8 cellular contexts compared by ENCODE assay signal in the genomic region with DNA sequence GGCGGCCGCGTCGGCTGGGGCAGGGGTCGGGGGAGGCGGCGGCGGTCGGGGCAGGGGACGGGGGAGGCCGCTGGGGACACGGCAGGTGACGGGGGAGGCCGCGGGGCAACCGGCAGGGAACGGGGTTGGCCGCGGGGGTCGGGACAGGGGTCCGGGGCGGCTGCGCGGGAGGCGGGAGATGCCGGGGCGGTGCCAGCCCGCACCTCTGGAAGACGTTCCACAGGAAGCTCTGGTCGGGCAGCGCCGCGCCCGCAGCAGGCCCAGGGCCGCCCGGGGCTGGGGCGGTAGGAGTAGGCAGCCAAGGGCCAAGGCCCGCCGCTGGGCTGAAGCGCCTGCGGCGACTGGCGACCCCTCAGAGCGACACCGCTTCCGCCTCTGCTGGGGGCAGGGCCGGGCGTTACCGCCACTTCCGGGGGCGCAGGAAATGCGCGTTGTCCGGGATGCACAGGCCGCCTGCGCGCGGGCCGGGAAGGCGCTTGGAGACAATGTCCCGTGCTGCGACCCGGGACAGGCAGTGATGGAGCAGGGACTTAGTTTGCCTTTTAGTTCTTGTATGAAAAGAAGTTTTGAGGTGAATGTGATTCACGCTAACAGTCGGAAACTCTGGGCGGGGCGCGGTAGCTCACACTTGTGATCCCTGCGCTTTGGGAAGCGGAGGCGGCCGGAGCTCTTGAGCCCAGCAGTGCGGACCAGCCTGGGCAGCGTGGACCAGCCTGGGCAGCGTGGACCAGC.
A peak's percentile ranks its signal among the peaks of the same experiment; 100 is the strongest.
DNase-seq lines count a peak whose midpoint lies in the region; ATAC-seq and TF ChIP-seq lines count a peak whose summit lies in the region.

No MANE protein-coding gene starts in this region.

- POLR2A ChIA-PET in CD4-positive, alpha-beta memory T cell (lab: Charles Lee; ENCODE audit: partially characterized antibody), result interaction anchor here (0.7 to 2.1 kb wide), 13 partner anchors 11 to 321 kb away, joined by 3 to 16 read pairs (median 4); partner anchors contain the start of genes LPCAT1 and NDUFS6

- CTCF ChIA-PET in CD4-positive, alpha-beta memory T cell (lab: Charles Lee; ENCODE audit: partially characterized antibody), result interaction anchor here (0.7 to 2.0 kb wide), 3 partner anchors 10 to 276 kb away, joined by 3 to 8 read pairs (median 4); no protein-coding TSS in a partner anchor

- H3K4me1 ChIP-seq in CD4-positive, alpha-beta memory T cell (ENCODE audit: insufficient read depth, low read length), result peaks cover 8% of the 10 kb centered on the region
- H3K4me1 ChIP-seq in NT2/D1 (ENCODE audit: insufficient read depth, insufficient read length), result no peaks in the 10 kb centered on the region
- H3K4me1 ChIP-seq in esophagus squamous epithelium, result peaks cover 0 to 23% (median 0%) of the 10 kb centered on the region in 3 donors
- H3K4me1 ChIP-seq in muscle layer of duodenum (ENCODE audit: control insufficient read depth in 1 of 2, insufficient read depth in 2 of 2, low read length in 2 of 2), result peaks cover 0 to 4% of the 10 kb centered on the region in 2 donors

- no peaks in the 10 kb centered on the region for H3K27me3 ChIP-seq in CD4-positive, alpha-beta memory T cell (ENCODE audit: insufficient read depth, low read length)
- H3K27me3 ChIP-seq in NT2/D1 (ENCODE audit: insufficient read depth, insufficient read length) (no peaks in the 10 kb centered on the region), esophagus squamous epithelium (no peaks in the 10 kb centered on the region), muscle layer of duodenum (ENCODE audit: low read depth, low read length) (no peaks in the 10 kb centered on the region)

- H3K9me3 ChIP-seq in CD4-positive, alpha-beta memory T cell (ENCODE audit: control insufficient read depth in 1 of 2, low read length in 2 of 2), result no peaks in the 10 kb centered on the region
- H3K9me3 ChIP-seq in NT2/D1 (ENCODE audit: insufficient read depth, low read length) (no peaks in the 10 kb centered on the region), esophagus squamous epithelium (no peaks in the 10 kb centered on the region), muscle layer of duodenum (ENCODE audit: control insufficient read depth in 1 of 2, low read length in 2 of 2) (no peaks in the 10 kb centered on the region)

- H3K36me3 Mint-ChIP-seq in CD4-positive, alpha-beta memory T cell, result peaks cover 5 to 15% of the 10 kb centered on the region in 2 donors
- H3K36me3 Mint-ChIP-seq in activated T-cell treated with anti-CD3 and anti-CD28 coated beads, Interleukin-2, amount 50 U/mL, for 24 hours (ENCODE audit: low read depth), result peaks cover 37% of the 10 kb centered on the region

- 0% methylated on average over 17 to 24 of the region's 75 CpGs for WGBS in esophagus squamous epithelium, 2 donors

- peaks cover 16 to 41% (median 27%) of the 10 kb centered on the region in 4 donors for H3K4me1 Mint-ChIP-seq in CD4-positive, alpha-beta memory T cell
- H3K4me1 Mint-ChIP-seq in activated T-cell treated with anti-CD3 and anti-CD28 coated beads, Interleukin-2, amount 50 U/mL, for 24 hours (ENCODE audit: low read depth), result peaks cover 42% of the 10 kb centered on the region

- no peaks in the 10 kb centered on the region for H3K36me3 ChIP-seq in CD4-positive, alpha-beta memory T cell (ENCODE audit: insufficient read depth, low read length)
- H3K36me3 ChIP-seq in NT2/D1 (ENCODE audit: insufficient read depth, insufficient read length, low read length) (no peaks in the 10 kb centered on the region), esophagus squamous epithelium (peaks cover 0 to 18% (median 0%) of the 10 kb centered on the region in 3 donors), muscle layer of duodenum (ENCODE audit: control insufficient read depth in 1 of 2, insufficient read depth in 2 of 2, low read length in 2 of 2) (no peaks in the 10 kb centered on the region)

- H3K27ac Mint-ChIP-seq in CD4-positive, alpha-beta memory T cell, result peak overlapping the region; percentile 72 to 96 (median 92)
- H3K27ac Mint-ChIP-seq in activated T-cell treated with anti-CD3 and anti-CD28 coated beads, Interleukin-2, amount 50 U/mL, for 24 hours, result peak overlapping the region; percentile 95

- ATAC-seq in GM19397 (IDR thresholded peaks at IDR 0.05; ENCODE audit: unreplicated experiment), result peak; percentile 94
- peak; percentile 73 for ATAC-seq in HG03558 (IDR thresholded peaks at IDR 0.05; ENCODE audit: extremely low read depth, unreplicated experiment)

- peak overlapping the region; percentile 58 to 65 for H3K4me3 ChIP-seq in CD4-positive, alpha-beta memory T cell (ENCODE audit: low read length in 2 of 2)
- peak overlapping the region; percentile 55 for H3K4me3 ChIP-seq in NT2/D1 (ENCODE audit: insufficient read length, low read depth)
- H3K4me3 ChIP-seq in esophagus squamous epithelium, result peak overlapping the region; percentile 57 to 84 (median 78)
- H3K4me3 ChIP-seq in muscle layer of duodenum (ENCODE audit: low read depth in 1 of 2, low read length in 2 of 2), result peak overlapping the region; percentile 61 to 84

- no peaks in the 10 kb centered on the region for H3K27me3 Mint-ChIP-seq in CD4-positive, alpha-beta memory T cell
- no peaks in the 10 kb centered on the region for H3K27me3 Mint-ChIP-seq in activated T-cell treated with anti-CD3 and anti-CD28 coated beads, Interleukin-2, amount 50 U/mL, for 24 hours

- peak; percentile 54 to 69 (median 64) for DNase-seq in CD4-positive, alpha-beta memory T cell
- peak; percentile 65 for DNase-seq in NT2/D1 (ENCODE audit: low read depth, low spot score)
- peak; percentile 90 for DNase-seq in activated T-cell treated with anti-CD3 and anti-CD28 coated beads, Interleukin-2, amount 50 U/mL, for 24 hours
- no peak for DNase-seq in esophagus squamous epithelium (lab: John Stamatoyannopoulos, UW)
- peak; percentile 57 for DNase-seq in stimulated activated CD8-positive, alpha-beta memory T cell treated with anti-CD3 and anti-CD28 coated beads, Interleukin-7, amount 100 ng/mL, for 24 hours (ENCODE audit: low read depth)

- H3K9me3 Mint-ChIP-seq in CD4-positive, alpha-beta memory T cell, result no peaks in the 10 kb centered on the region
- H3K9me3 Mint-ChIP-seq in activated T-cell treated with anti-CD3 and anti-CD28 coated beads, Interleukin-2, amount 50 U/mL, for 24 hours, result no peaks in the 10 kb centered on the region

- H3K4me3 Mint-ChIP-seq in CD4-positive, alpha-beta memory T cell, result peak overlapping the region; percentile 90 to 96 (median 94)
- peak overlapping the region; percentile 92 for H3K4me3 Mint-ChIP-seq in activated T-cell treated with anti-CD3 and anti-CD28 coated beads, Interleukin-2, amount 50 U/mL, for 24 hours

- H3K9ac ChIP-seq in NT2/D1 (ENCODE audit: insufficient read length, low read depth), result peak overlapping the region; percentile 88

- TF ChIP-seq POLR2A in esophagus squamous epithelium (IDR thresholded peaks at IDR 0.05), result peak in 3 of 4 donors; percentile 13 to 81 (median 71)

- intact Hi-C loops in CD4-positive, alpha-beta memory T cell (cut with micrococcal nuclease), result loop anchor here (5.0 kb wide), 1 partner anchor 1361 kb away; the partner anchor contains the start of gene PDCD6
- intact Hi-C loops in esophagus squamous epithelium (cut with DNase I), result no loop called here

- peak overlapping the region; percentile 56 for H3K27ac ChIP-seq in CD4-positive, alpha-beta memory T cell (ENCODE audit: low read depth, low read length)
- H3K27ac ChIP-seq in esophagus squamous epithelium, result peak overlapping the region; percentile 70 to 92 (median 89)
- H3K27ac ChIP-seq in muscle layer of duodenum (ENCODE audit: low read length), result peak overlapping the region; percentile 31

- TF ChIP-seq CTCF in esophagus squamous epithelium (IDR thresholded peaks at IDR 0.05), result peak in 2 of 6 experiments; percentile 7 to 8

Comparison
In these comparisons a context has a peak if more than half of its experiments do, and no peak if none do; other contexts are left out.
1. H3K27ac ChIP-seq: peak in every context shown above with its lines; median percentile 89 in esophagus squamous epithelium; 56 in CD4-positive, alpha-beta memory T cell; 31 in muscle layer of duodenum.